In genomic region chr10:108638225-108638624, GRCh38 we compare ENCODE assay signal across 20 cellular contexts.
A peak's percentile ranks its signal among the peaks of the same experiment; 100 is the strongest.
DNase-seq lines count a peak whose midpoint lies in the region; ATAC-seq and TF ChIP-seq lines count a peak whose summit lies in the region.
"Had no signal": no experiment of that assay in that cellular context is flagged by ENCODE, and none has a peak within 500 bp of the region (broad histone marks: within the 10 kb centered on the region; RNA-seq: fewer than 3 reads in every experiment).

No MANE protein-coding gene starts in this region.

- H3K4me2 ChIP-seq in GM23248 (ENCODE audit: unreplicated experiment): no peak overlapping the region
- H3K4me2 ChIP-seq: BLaER1, GM23338 had no signal

- H3K9ac ChIP-seq in GM23248: no peak overlapping the region
- H3K9ac ChIP-seq: BLaER1 had no signal

- no peaks in the 10 kb centered on the region for H4K20me1 ChIP-seq in GM23248 (ENCODE audit: insufficient read depth)
- H4K20me1 ChIP-seq: BLaER1 had no signal

- intact Hi-C loops in left lung (cut with DNase I): no loop called here

- H3K4me1 ChIP-seq in left lung (no peaks in the 10 kb centered on the region), upper lobe of left lung (peaks cover 0 to 8% (median 0%) of the 10 kb centered on the region in 4 donors), GM23248 (ENCODE audit: insufficient read depth) (no peaks in the 10 kb centered on the region)
- H3K4me1 ChIP-seq: Caco-2, HAP-1 had no signal

- H3K4me3 ChIP-seq in left lung (no peak overlapping the region), upper lobe of left lung (no peak overlapping the region), GM23248 (no peak overlapping the region)
- H3K4me3 ChIP-seq: BLaER1, GM23338, HAP-1 had no signal

- TF ChIP-seq CTCF in left lung (IDR thresholded peaks at IDR 0.05) (no peak), upper lobe of left lung (IDR thresholded peaks at IDR 0.05) (no peak)

- in situ Hi-C loops in GM23248 (cut with MboI): no loop called here

- H3K4me3 Mint-ChIP-seq in stimulated activated naive B cell treated with anti-CD40 and anti-IgM and Interleukin-4, amounts not matched to agents 10 μg/mL and 1 μg/mL and 100 μg/mL, for 72 hours: no peak overlapping the region
- H3K4me3 Mint-ChIP-seq: B cell; CD4-positive, CD25-positive, alpha-beta regulatory T cell; CD8-positive, alpha-beta T cell; GM23338; HFFc6 had no signal

- no peak for TF ChIP-seq POLR2A in upper lobe of left lung (IDR thresholded peaks at IDR 0.05)

- no peaks in the 10 kb centered on the region for H3K27me3 Mint-ChIP-seq in stimulated activated naive B cell treated with anti-CD40 and anti-IgM and Interleukin-4, amounts not matched to agents 10 μg/mL and 1 μg/mL and 100 μg/mL, for 72 hours
- H3K27me3 Mint-ChIP-seq: B cell; CD4-positive, CD25-positive, alpha-beta regulatory T cell had no signal

- H3K9me3 ChIP-seq in left lung (peaks cover 0 to 4% of the 10 kb centered on the region in 2 donors), upper lobe of left lung (no peaks in the 10 kb centered on the region), GM23248 (ENCODE audit: low read depth) (no peaks in the 10 kb centered on the region)
- H3K9me3 ChIP-seq: BLaER1, Caco-2, HAP-1 had no signal

- no peak for TF ChIP-seq EP300 in upper lobe of left lung (IDR thresholded peaks at IDR 0.05)

- no peaks in the 10 kb centered on the region for H3K79me2 ChIP-seq in GM23248 (ENCODE audit: insufficient read depth)

- no peaks in the 10 kb centered on the region for H3K27me3 ChIP-seq in left lung
- no peaks in the 10 kb centered on the region for H3K27me3 ChIP-seq in upper lobe of left lung
- H3K27me3 ChIP-seq in GM23248 (replicated peaks; ENCODE audit: insufficient read depth): no peaks in the 10 kb centered on the region
- H3K27me3 ChIP-seq: BLaER1 had no signal

- no peaks in the 10 kb centered on the region for H3K9me2 ChIP-seq in GM23248 (ENCODE audit: insufficient read depth)

- no peak overlapping the region for H3K27ac Mint-ChIP-seq in stimulated activated naive B cell treated with anti-CD40 and anti-IgM and Interleukin-4, amounts not matched to agents 10 μg/mL and 1 μg/mL and 100 μg/mL, for 72 hours
- H3K27ac Mint-ChIP-seq: B cell; CD4-positive, CD25-positive, alpha-beta regulatory T cell; CD8-positive, alpha-beta T cell; GM23338; HFFc6 had no signal

- H3K4me1 Mint-ChIP-seq in stimulated activated naive B cell treated with anti-CD40 and anti-IgM and Interleukin-4, amounts not matched to agents 10 μg/mL and 1 μg/mL and 100 μg/mL, for 72 hours: no peaks in the 10 kb centered on the region
- H3K4me1 Mint-ChIP-seq: CD4-positive, CD25-positive, alpha-beta regulatory T cell; GM23338 had no signal

- H3K36me3 Mint-ChIP-seq in stimulated activated naive B cell treated with anti-CD40 and anti-IgM and Interleukin-4, amounts not matched to agents 10 μg/mL and 1 μg/mL and 100 μg/mL, for 72 hours: no peaks in the 10 kb centered on the region
- H3K36me3 Mint-ChIP-seq: CD4-positive, CD25-positive, alpha-beta regulatory T cell; CD8-positive, alpha-beta T cell had no signal

- DNase-seq in M059J (ENCODE audit: low read depth) (peak; percentile 13), amniotic epithelial cell (ENCODE audit: low read depth) (peak; percentile 15), left lung (no peak), upper lobe of left lung (no peak), H4 (ENCODE audit: low spot score) (no peak), GM23248 (no peak)
- DNase-seq in stimulated activated naive B cell treated with anti-CD40 and anti-IgM and Interleukin-4, amounts not matched to agents 10 μg/mL and 1 μg/mL and 100 μg/mL, for 72 hours: no peak
- DNase-seq: Caco-2; CD4-positive, CD25-positive, alpha-beta regulatory T cell; CD8-positive, alpha-beta T cell; DMS153; DND-41; HFFc6 had no signal

- no peaks in the 10 kb centered on the region for H3F3A ChIP-seq in GM23248 (ENCODE audit: insufficient read depth)

- peaks cover 0 to 8% of the 10 kb centered on the region in 2 donors for H3K9me3 Mint-ChIP-seq in stimulated activated naive B cell treated with anti-CD40 and anti-IgM and Interleukin-4, amounts not matched to agents 10 μg/mL and 1 μg/mL and 100 μg/mL, for 72 hours
- H3K9me3 Mint-ChIP-seq: GM23338 had no signal

- H3K36me3 ChIP-seq in left lung: no peaks in the 10 kb centered on the region
- no peaks in the 10 kb centered on the region for H3K36me3 ChIP-seq in upper lobe of left lung
- no peaks in the 10 kb centered on the region for H3K36me3 ChIP-seq in GM23248 (ENCODE audit: low read depth)
- H3K36me3 ChIP-seq: BLaER1, HAP-1 had no signal

- no peak overlapping the region for H2AFZ ChIP-seq in GM23248
- H2AFZ ChIP-seq: GM23338 had no signal

- ATAC-seq in left lung: peak; percentile 78
- peak; percentile 46 to 64 for ATAC-seq in upper lobe of left lung (ENCODE audit: low FRiP score in 2 of 2)
- ATAC-seq in stimulated activated naive B cell treated with anti-CD40 and anti-IgM and Interleukin-4, amounts not matched to agents 10 μg/mL and 1 μg/mL and 100 μg/mL, for 72 hours (replicated peaks): no peak
- ATAC-seq in SK-N-SH treated with all-trans-retinoic acid at 6 μM for 48 hours: no peak
- ATAC-seq: CD8-positive, alpha-beta T cell; GM23338 had no signal

- WGBS in upper lobe of left lung, 2 donors: 62 to 79% methylated on average over 3 of the region's 3 CpGs
- WGBS in GM23248 (ENCODE audit: low coverage in 1 of 2, low lambda C conversion rate in 2 of 2, missing lambda C conversion rate in 2 of 2), 2 experiments: 53 to 55% methylated on average over 3 of the region's 3 CpGs

- no peak overlapping the region for H3K27ac ChIP-seq in left lung
- H3K27ac ChIP-seq in upper lobe of left lung: no peak overlapping the region
- H3K27ac ChIP-seq in GM23248: no peak overlapping the region
- H3K27ac ChIP-seq: 22Rv1, BLaER1, C4-2B had no signal

TF ChIP-seq in SK-N-SH treated with all-trans-retinoic acid at 6 μM for 48 hours, 23 proteins besides CTCF, POLR2A, EP300 and RAD21 (continues in another document):
- TF ChIP-seq TOX (CRISPR knock-in tag; IDR thresholded peaks at IDR 0.05; ENCODE audit: borderline replicate concordance) (no peak), BACH2 (CRISPR knock-in tag; IDR thresholded peaks at IDR 0.05; ENCODE audit: borderline replicate concordance) (no peak), POU6F1 (CRISPR knock-in tag; IDR thresholded peaks at IDR 0.05; ENCODE audit: borderline replicate concordance, low read depth) (no peak), OSR1 (CRISPR knock-in tag; IDR thresholded peaks at IDR 0.05) (no peak), CSRNP3 (CRISPR knock-in tag; IDR thresholded peaks at IDR 0.05) (no peak), PPARA (CRISPR knock-in tag; IDR thresholded peaks at IDR 0.05; ENCODE audit: borderline replicate concordance) (no peak), ZNF565 (CRISPR knock-in tag; conservative IDR thresholded peaks at IDR 0.05; ENCODE audit: low read depth) (no peak), ZNF70 (CRISPR knock-in tag; IDR thresholded peaks at IDR 0.05) (no peak), TCF4 (CRISPR knock-in tag; IDR thresholded peaks at IDR 0.05; ENCODE audit: borderline replicate concordance) (no peak), ZFP30 (CRISPR knock-in tag; IDR thresholded peaks at IDR 0.05) (no peak), ISL1 (CRISPR knock-in tag; IDR thresholded peaks at IDR 0.05) (no peak)
- TF ChIP-seq, protein P1, sequence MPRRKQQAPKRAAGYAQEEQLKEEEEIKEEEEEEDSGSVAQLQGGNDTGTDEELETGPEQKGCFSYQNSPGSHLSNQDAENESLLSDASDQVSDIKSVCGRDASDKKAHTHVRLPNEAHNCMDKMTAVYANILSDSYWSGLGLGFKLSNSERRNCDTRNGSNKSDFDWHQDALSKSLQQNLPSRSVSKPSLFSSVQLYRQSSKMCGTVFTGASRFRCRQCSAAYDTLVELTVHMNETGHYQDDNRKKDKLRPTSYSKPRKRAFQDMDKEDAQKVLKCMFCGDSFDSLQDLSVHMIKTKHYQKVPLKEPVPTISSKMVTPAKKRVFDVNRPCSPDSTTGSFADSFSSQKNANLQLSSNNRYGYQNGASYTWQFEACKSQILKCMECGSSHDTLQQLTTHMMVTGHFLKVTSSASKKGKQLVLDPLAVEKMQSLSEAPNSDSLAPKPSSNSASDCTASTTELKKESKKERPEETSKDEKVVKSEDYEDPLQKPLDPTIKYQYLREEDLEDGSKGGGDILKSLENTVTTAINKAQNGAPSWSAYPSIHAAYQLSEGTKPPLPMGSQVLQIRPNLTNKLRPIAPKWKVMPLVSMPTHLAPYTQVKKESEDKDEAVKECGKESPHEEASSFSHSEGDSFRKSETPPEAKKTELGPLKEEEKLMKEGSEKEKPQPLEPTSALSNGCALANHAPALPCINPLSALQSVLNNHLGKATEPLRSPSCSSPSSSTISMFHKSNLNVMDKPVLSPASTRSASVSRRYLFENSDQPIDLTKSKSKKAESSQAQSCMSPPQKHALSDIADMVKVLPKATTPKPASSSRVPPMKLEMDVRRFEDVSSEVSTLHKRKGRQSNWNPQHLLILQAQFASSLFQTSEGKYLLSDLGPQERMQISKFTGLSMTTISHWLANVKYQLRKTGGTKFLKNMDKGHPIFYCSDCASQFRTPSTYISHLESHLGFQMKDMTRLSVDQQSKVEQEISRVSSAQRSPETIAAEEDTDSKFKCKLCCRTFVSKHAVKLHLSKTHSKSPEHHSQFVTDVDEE (CRISPR knock-in tag; IDR thresholded peaks at IDR 0.05): no peak

Comparison
In these comparisons a context has a peak if more than half of its experiments do, and no peak if none do; other contexts are left out.
1. DNase-seq: peak in M059J (single experiment) and amniotic epithelial cell (single experiment); none in left lung (0 of 2), upper lobe of left lung (0 of 2), stimulated activated naive B cell treated with anti-CD40 and anti-IgM and Interleukin-4, amounts not matched to agents 10 μg/mL and 1 μg/mL and 100 μg/mL, for 72 hours (single experiment), H4 (single experiment) and GM23248 (single experiment).
2. ATAC-seq: peak in left lung (single experiment) and upper lobe of left lung (2 of 2); none in stimulated activated naive B cell treated with anti-CD40 and anti-IgM and Interleukin-4, amounts not matched to agents 10 μg/mL and 1 μg/mL and 100 μg/mL, for 72 hours (0 of 2) and SK-N-SH treated with all-trans-retinoic acid at 6 μM for 48 hours (single experiment).